ENCODE assay signal across 1 cellular context in the genomic region with DNA sequence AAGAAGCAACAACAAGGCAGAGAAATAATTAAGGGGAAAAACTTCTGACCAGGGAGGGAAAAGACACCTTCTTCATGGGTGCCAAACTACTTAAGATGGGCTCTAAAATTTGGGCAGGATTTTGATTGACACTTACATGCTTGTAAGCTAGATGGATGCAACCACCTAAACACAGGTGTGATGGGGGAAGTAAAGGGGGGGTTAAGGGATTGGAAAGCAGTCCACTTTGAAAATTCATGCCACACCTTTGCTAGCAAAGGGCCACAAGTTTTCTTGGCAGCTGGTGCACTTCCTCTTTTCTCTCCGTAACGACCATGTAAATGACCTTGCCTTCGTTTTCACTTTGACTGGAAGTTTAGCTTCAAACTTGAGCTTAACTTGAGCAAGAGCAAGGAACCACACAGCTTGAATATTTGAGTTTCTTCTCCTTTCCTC.
TF ChIP-seq lines count a peak whose summit lies in the region.

No MANE protein-coding gene starts in this region.

TF ChIP-seq in H1, 55 proteins besides CTCF, POLR2A, EP300 and RAD21 (continued from another document):
- TF ChIP-seq CHD7 (IDR thresholded peaks at IDR 0.05; ENCODE audit: insufficient replicate concordance, low read length): no peak
- TF ChIP-seq RXRA (IDR thresholded peaks at IDR 0.05; ENCODE audit: insufficient read depth, low read depth, low read length): no peak
- TF ChIP-seq YY1 (IDR thresholded peaks at IDR 0.05; ENCODE audit: low read depth, low read length): no peak
- no peak for TF ChIP-seq TAF7 (optimal IDR thresholded peaks at IDR 0.05; ENCODE audit: borderline replicate concordance, low read depth, low read length)
- TF ChIP-seq SRF (IDR thresholded peaks at IDR 0.05; ENCODE audit: low read depth, low read length): no peak
- no peak for TF ChIP-seq JUND (IDR thresholded peaks at IDR 0.05; ENCODE audit: low read length)
- TF ChIP-seq CHD2 (IDR thresholded peaks at IDR 0.05; ENCODE audit: low read length): no peak
